In the genomic region with DNA sequence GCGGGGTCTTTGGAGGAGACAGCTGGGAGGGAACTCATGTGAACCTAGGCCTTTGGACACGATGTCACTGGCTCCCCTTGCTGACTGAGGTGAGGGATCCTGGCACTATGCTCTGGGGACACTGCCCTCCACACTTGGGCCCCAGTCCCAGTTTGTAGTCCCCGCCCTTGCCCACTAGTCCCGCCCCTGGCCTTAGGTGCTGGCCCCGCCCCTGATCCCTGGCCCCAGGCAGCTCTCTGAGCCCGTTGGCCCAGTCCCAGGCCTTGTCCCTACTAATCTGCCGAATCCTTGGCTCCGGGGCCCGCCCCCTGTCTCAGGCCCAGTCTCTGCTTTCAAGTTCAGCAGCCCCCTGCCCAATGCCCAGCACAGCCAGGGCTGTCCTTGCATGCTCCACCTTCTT, we compare ENCODE assay signal across 26 cellular contexts.
A peak's percentile ranks its signal among the peaks of the same experiment; 100 is the strongest.
DNase-seq lines count a peak whose midpoint lies in the region; ATAC-seq and TF ChIP-seq lines count a peak whose summit lies in the region.
"Had no signal": no experiment of that assay in that cellular context is flagged by ENCODE, and none has a peak within 500 bp of the region (broad histone marks: within the 10 kb centered on the region; RNA-seq: fewer than 3 reads in every experiment).

No MANE protein-coding gene starts in this region.

- H3K9me3 Mint-ChIP-seq in activated naive CD8-positive, alpha-beta T cell treated with anti-CD3 and anti-CD28 coated beads, Interleukin-2, amount 50 U/mL, for 24 hours, result no peaks in the 10 kb centered on the region
- H3K9me3 Mint-ChIP-seq in activated naive CD8-positive, alpha-beta T cell treated with anti-CD3 and anti-CD28 coated beads for 36 hours, result no peaks in the 10 kb centered on the region
- H3K9me3 Mint-ChIP-seq: effector memory CD8-positive, alpha-beta T cell had no signal

- TF ChIP-seq POLR2A in breast epithelium (IDR thresholded peaks at IDR 0.05), result no peak

- ATAC-seq in activated naive CD8-positive, alpha-beta T cell treated with anti-CD3 and anti-CD28 coated beads, Interleukin-2, amount 50 U/mL, for 24 hours, result peak; percentile 29
- ATAC-seq in esophagus mucosa, result peak; percentile 18
- peak; percentile 83 for ATAC-seq in mucosa of descending colon
- peak; percentile 61 for ATAC-seq in upper lobe of right lung
- ATAC-seq: effector memory CD8-positive, alpha-beta T cell; stimulated activated naive CD8-positive, alpha-beta T cell treated with anti-CD3 and anti-CD28 coated beads, Interleukin-15, Interleukin-2, amounts not matched to agents 100 U/mL and 50 U/mL, for 24 hours had no signal

- no peak for DNase-seq in activated naive CD8-positive, alpha-beta T cell treated with anti-CD3 and anti-CD28 coated beads, Interleukin-2, amount 50 U/mL, for 24 hours
- DNase-seq in activated naive CD8-positive, alpha-beta T cell treated with anti-CD3 and anti-CD28 coated beads for 36 hours, result no peak
- DNase-seq in mucosa of descending colon, result peak; percentile 92 to 94 (median 92)
- DNase-seq in upper lobe of right lung, result no peak
- no peak for DNase-seq in dermis blood vessel endothelial cell
- DNase-seq in breast epithelium (ENCODE audit: low spot score in 2 of 2), result no peak
- no peak for DNase-seq in medulla oblongata (ENCODE audit: extremely low spot score)
- DNase-seq: activated CD4-positive, alpha-beta T cell treated with anti-CD3 and anti-CD28 coated beads for 4 hours; COR-L47; effector memory CD8-positive, alpha-beta T cell; esophagus squamous epithelium; GM23248; NCI-H1092 treated with DMSO at 0.1 percent for 48 hours; NCI-H2029; NCI-H226; NCI-H774; nucleus accumbens; stimulated activated CD4-positive, alpha-beta T cell treated with anti-CD3 and anti-CD28 coated beads, Interleukin-2, amount 100 ng/mL, for 48 hours; stimulated activated naive CD8-positive, alpha-beta T cell treated with anti-CD3 and anti-CD28 coated beads, Interleukin-15, Interleukin-2, amounts not matched to agents 100 U/mL and 50 U/mL, for 24 hours; thyroid gland had no signal

- peaks cover 4% of the 10 kb centered on the region for H3K4me1 Mint-ChIP-seq in activated naive CD8-positive, alpha-beta T cell treated with anti-CD3 and anti-CD28 coated beads, Interleukin-2, amount 50 U/mL, for 24 hours
- no peaks in the 10 kb centered on the region for H3K4me1 Mint-ChIP-seq in activated naive CD8-positive, alpha-beta T cell treated with anti-CD3 and anti-CD28 coated beads for 36 hours

- H3K4me3 ChIP-seq in mucosa of descending colon (no peak overlapping the region), upper lobe of right lung (no peak overlapping the region), breast epithelium (no peak overlapping the region)
- H3K4me3 ChIP-seq: A549, esophagus squamous epithelium, GM23248, SJSA1, smooth muscle cell, thyroid gland had no signal

- H3K27ac Mint-ChIP-seq in activated naive CD8-positive, alpha-beta T cell treated with anti-CD3 and anti-CD28 coated beads, Interleukin-2, amount 50 U/mL, for 24 hours, result no peak overlapping the region
- no peak overlapping the region for H3K27ac Mint-ChIP-seq in activated naive CD8-positive, alpha-beta T cell treated with anti-CD3 and anti-CD28 coated beads for 36 hours
- H3K27ac Mint-ChIP-seq: activated naive CD8-positive, alpha-beta T cell had no signal

- H3K4me3 Mint-ChIP-seq in activated naive CD8-positive, alpha-beta T cell treated with anti-CD3 and anti-CD28 coated beads, Interleukin-2, amount 50 U/mL, for 24 hours, result no peak overlapping the region
- no peak overlapping the region for H3K4me3 Mint-ChIP-seq in activated naive CD8-positive, alpha-beta T cell treated with anti-CD3 and anti-CD28 coated beads for 36 hours
- H3K4me3 Mint-ChIP-seq: activated naive CD8-positive, alpha-beta T cell; effector memory CD8-positive, alpha-beta T cell had no signal

- H3K27ac ChIP-seq in upper lobe of right lung (no peak overlapping the region), breast epithelium (no peak overlapping the region)
- H3K27ac ChIP-seq: A549, esophagus squamous epithelium, GM23248, HL-60, SJSA1, thyroid gland had no signal

- peaks cover 43% of the 10 kb centered on the region for H3K4me1 ChIP-seq in mucosa of descending colon (ENCODE audit: low read depth)
- no peaks in the 10 kb centered on the region for H3K4me1 ChIP-seq in upper lobe of right lung
- no peaks in the 10 kb centered on the region for H3K4me1 ChIP-seq in breast epithelium
- H3K4me1 ChIP-seq: A549, SJSA1, thyroid gland had no signal

- no peaks in the 10 kb centered on the region for H3K27me3 Mint-ChIP-seq in activated naive CD8-positive, alpha-beta T cell treated with anti-CD3 and anti-CD28 coated beads, Interleukin-2, amount 50 U/mL, for 24 hours
- H3K27me3 Mint-ChIP-seq in activated naive CD8-positive, alpha-beta T cell treated with anti-CD3 and anti-CD28 coated beads for 36 hours, result no peaks in the 10 kb centered on the region
- H3K27me3 Mint-ChIP-seq: activated naive CD8-positive, alpha-beta T cell; effector memory CD8-positive, alpha-beta T cell had no signal

- no peaks in the 10 kb centered on the region for H3K36me3 Mint-ChIP-seq in activated naive CD8-positive, alpha-beta T cell treated with anti-CD3 and anti-CD28 coated beads, Interleukin-2, amount 50 U/mL, for 24 hours (ENCODE audit: low read depth)
- no peaks in the 10 kb centered on the region for H3K36me3 Mint-ChIP-seq in activated naive CD8-positive, alpha-beta T cell treated with anti-CD3 and anti-CD28 coated beads for 36 hours
- H3K36me3 Mint-ChIP-seq: activated naive CD8-positive, alpha-beta T cell had no signal

- intact Hi-C loops in mucosa of descending colon (cut with DNase I, micrococcal nuclease) (no loop called here), upper lobe of right lung (cut with DNase I) (no loop called here), breast epithelium (cut with DNase I; ENCODE audit: low total_unique reads) (no loop called here)

- no peak for TF ChIP-seq CTCF in mucosa of descending colon (IDR thresholded peaks at IDR 0.05)
- TF ChIP-seq CTCF in upper lobe of right lung (IDR thresholded peaks at IDR 0.05), result no peak
- no peak for TF ChIP-seq CTCF in breast epithelium (IDR thresholded peaks at IDR 0.05)

- H3K9me3 ChIP-seq in mucosa of descending colon, result no peaks in the 10 kb centered on the region
- no peaks in the 10 kb centered on the region for H3K9me3 ChIP-seq in upper lobe of right lung
- no peaks in the 10 kb centered on the region for H3K9me3 ChIP-seq in breast epithelium
- H3K9me3 ChIP-seq: A549, esophagus squamous epithelium, SJSA1, thyroid gland had no signal

- H3K27me3 ChIP-seq in upper lobe of right lung, result no peaks in the 10 kb centered on the region
- no peaks in the 10 kb centered on the region for H3K27me3 ChIP-seq in breast epithelium
- H3K27me3 ChIP-seq: SJSA1, thyroid gland had no signal

- H3K36me3 ChIP-seq in mucosa of descending colon (ENCODE audit: low read depth) (no peaks in the 10 kb centered on the region), upper lobe of right lung (no peaks in the 10 kb centered on the region), breast epithelium (no peaks in the 10 kb centered on the region)
- H3K36me3 ChIP-seq: esophagus squamous epithelium, SJSA1, thyroid gland had no signal

Comparison
In these comparisons a context has a peak if more than half of its experiments do, and no peak if none do; other contexts are left out.
1. ATAC-seq: peak in every context shown above with its lines; median percentile 83 in mucosa of descending colon; 61 in upper lobe of right lung; 29 in activated naive CD8-positive, alpha-beta T cell treated with anti-CD3 and anti-CD28 coated beads, Interleukin-2, amount 50 U/mL, for 24 hours; 18 in esophagus mucosa.
2. DNase-seq: peak in mucosa of descending colon (3 of 3); none in activated naive CD8-positive, alpha-beta T cell treated with anti-CD3 and anti-CD28 coated beads, Interleukin-2, amount 50 U/mL, for 24 hours (single experiment), activated naive CD8-positive, alpha-beta T cell treated with anti-CD3 and anti-CD28 coated beads for 36 hours (single experiment), upper lobe of right lung (single experiment), dermis blood vessel endothelial cell (single experiment), breast epithelium (0 of 2) and medulla oblongata (single experiment).